Comparison of ENCODE assay signal across 8 cellular contexts in the genomic region with DNA sequence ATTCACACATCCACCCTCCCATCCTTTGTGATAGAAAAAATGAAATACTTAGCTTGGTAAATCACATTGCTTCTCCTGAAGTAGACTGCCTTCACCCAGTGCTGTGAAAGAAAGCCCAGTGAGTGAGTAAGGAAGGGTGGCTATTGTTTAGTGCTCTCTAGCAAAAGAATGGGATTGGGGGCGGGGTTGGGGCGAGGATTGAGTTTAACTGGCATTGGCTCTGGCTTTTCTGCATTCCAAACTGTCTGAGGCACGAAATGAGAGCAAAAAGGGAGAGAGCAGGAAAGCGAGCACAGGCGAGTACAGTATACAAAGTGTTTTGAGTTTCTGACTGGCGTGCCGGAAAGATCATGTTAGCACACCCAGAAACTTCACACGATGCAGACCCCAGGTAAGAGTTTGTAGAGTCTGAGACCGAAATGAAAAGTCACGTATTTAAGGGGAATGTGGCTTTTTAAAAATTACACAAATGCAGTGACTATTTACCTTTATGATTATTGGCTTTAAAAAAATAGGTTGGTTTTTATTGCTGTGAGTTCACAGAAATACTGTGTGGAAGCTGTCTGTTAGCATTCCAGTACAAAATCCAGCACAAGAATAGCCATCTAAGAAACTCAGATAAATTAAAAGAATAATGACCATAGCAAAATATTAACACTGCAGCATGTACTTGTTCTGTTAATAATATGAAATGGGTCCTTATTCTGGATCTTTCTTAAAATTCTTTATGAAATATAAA.
DNase-seq lines count a peak whose midpoint lies in the region; ATAC-seq, FAIRE-seq and TF ChIP-seq lines count a peak whose summit lies in the region.

No MANE protein-coding gene starts in this region.

- H3K4me1 ChIP-seq in kidney (ENCODE audit: control insufficient read depth in 1 of 2, insufficient read depth in 1 of 2, low read depth in 1 of 2, low read length in 2 of 2) (peaks cover 8 to 10% of the 10 kb centered on the region in 2 donors), subcutaneous abdominal adipose tissue (ENCODE audit: control insufficient read depth in 5 of 5, insufficient read depth in 5 of 5, low read length in 5 of 5) (peaks cover 0 to 28% (median 16%) of the 10 kb centered on the region in 5 donors)

- peak; percentile 63 for DNase-seq in HTR-8/SVneo (ENCODE audit: insufficient read length, low spot score)
- DNase-seq in choroid plexus epithelial cell (ENCODE audit: low read depth) = peak; percentile 80
- peak; percentile 82 for DNase-seq in kidney
- DNase-seq in GM10248 (ENCODE audit: extremely low spot score) = no peak
- DNase-seq in effector memory CD8-positive, alpha-beta T cell = no peak
- no peak for DNase-seq in NCI-H146 treated with DMSO at 0.1 percent for 48 hours (lab: John Stamatoyannopoulos, UW; ENCODE audit: unreplicated experiment)
- no peak for DNase-seq in effector CD8-positive, alpha-beta T cell (lab: John Stamatoyannopoulos, UW)

- H3K4me1 Mint-ChIP-seq in effector memory CD8-positive, alpha-beta T cell (ENCODE audit: low read depth in 2 of 2) = no peaks in the 10 kb centered on the region

- no peak overlapping the region for H3K4me3 Mint-ChIP-seq in effector memory CD8-positive, alpha-beta T cell

- no peak for ATAC-seq in effector memory CD8-positive, alpha-beta T cell (replicated peaks)

- TF ChIP-seq CTCF in choroid plexus epithelial cell (conservative IDR thresholded peaks at IDR 0.05; ENCODE audit: low read depth, low read length) (no peak), kidney (IDR thresholded peaks at IDR 0.05; ENCODE audit: borderline replicate concordance, extremely low read depth, insufficient read depth) (no peak), GM10248 (IDR thresholded peaks at IDR 0.05; ENCODE audit: control extremely low read depth, extremely low read depth, low read depth, missing control alignments) (no peak)

- intact Hi-C loops in kidney (cut with DNase I) = no loop called here

- H3K36me3 ChIP-seq in kidney (ENCODE audit: control insufficient read depth in 1 of 2, insufficient read depth in 2 of 2, low read length in 2 of 2) (no peaks in the 10 kb centered on the region), subcutaneous abdominal adipose tissue (ENCODE audit: control insufficient read depth in 5 of 5, insufficient read depth in 5 of 5, low read length in 5 of 5) (no peaks in the 10 kb centered on the region)

- CTCF ChIA-PET in GM10248 (lab: Yijun Ruan, JAX) = interaction anchor here (1.6 to 2.1 kb wide), 2 partner anchors 31 to 41 kb away, joined by 5 to 7 read pairs; no protein-coding TSS in a partner anchor

- no peaks in the 10 kb centered on the region for H3K27me3 ChIP-seq in subcutaneous abdominal adipose tissue (ENCODE audit: control insufficient read depth in 5 of 5, insufficient read depth in 4 of 5, low read length in 5 of 5)

- H3K27ac ChIP-seq in kidney (ENCODE audit: low read depth in 2 of 2, low read length in 2 of 2) (no peak overlapping the region), subcutaneous abdominal adipose tissue (ENCODE audit: low read depth, low read length) (no peak overlapping the region)

- FAIRE-seq in HTR-8/SVneo (lab: Jason Lieb, UNC) = peak; percentile 90
- FAIRE-seq in kidney (lab: Jason Lieb, UNC) = no peak

- H3K9ac ChIP-seq in kidney (ENCODE audit: low read length in 2 of 2) (peak overlapping the region; percentile 8 to 29), subcutaneous abdominal adipose tissue (ENCODE audit: low read length in 5 of 5) (peak overlapping the region in 3 of 5 donors; percentile 4 to 43 (median 6))

- H3K27me3 Mint-ChIP-seq in effector memory CD8-positive, alpha-beta T cell = no peaks in the 10 kb centered on the region

- H3K27ac Mint-ChIP-seq in effector memory CD8-positive, alpha-beta T cell = no peak overlapping the region

- H3K4me3 ChIP-seq in choroid plexus epithelial cell (ENCODE audit: low read depth, low read length) = peak overlapping the region; percentile 34
- peak overlapping the region; percentile 42 to 61 for H3K4me3 ChIP-seq in kidney (ENCODE audit: low read length in 2 of 2)
- H3K4me3 ChIP-seq in subcutaneous abdominal adipose tissue (ENCODE audit: low read depth in 1 of 5, low read length in 5 of 5) = peak overlapping the region in 3 of 5 donors; percentile 7 to 30 (median 10)

- POLR2A ChIA-PET in GM10248 (lab: Yijun Ruan, JAX) = no interaction called here

- H3K9me3 ChIP-seq in kidney (ENCODE audit: control insufficient read depth in 1 of 2, low read length in 2 of 2) (no peaks in the 10 kb centered on the region), subcutaneous abdominal adipose tissue (ENCODE audit: control insufficient read depth in 5 of 5, low read length in 5 of 5) (no peaks in the 10 kb centered on the region)

- peaks cover 0 to 1% of the 10 kb centered on the region in 2 donors for H3K9me3 Mint-ChIP-seq in effector memory CD8-positive, alpha-beta T cell

- no peaks in the 10 kb centered on the region for H3K36me3 Mint-ChIP-seq in effector memory CD8-positive, alpha-beta T cell (ENCODE audit: insufficient read depth)

Comparison
In these comparisons a context has a peak if more than half of its experiments do, and no peak if none do; other contexts are left out.
1. DNase-seq: peak in HTR-8/SVneo (single experiment), choroid plexus epithelial cell (single experiment) and kidney (single experiment); none in GM10248 (single experiment), effector memory CD8-positive, alpha-beta T cell (0 of 3), NCI-H146 treated with DMSO at 0.1 percent for 48 hours (single experiment) and effector CD8-positive, alpha-beta T cell (single experiment).
2. Peak in every context shown above with its lines, with median percentiles within 50 percentile points of each other: H3K4me3 ChIP-seq.